37 cellular contexts compared by ENCODE assay signal in genomic region chr21:31850886-31851285, GRCh38. TPM values are rescaled to one million over a fixed set of nuclear protein-coding genes. Genes with fewer than 3 reads are reported as not detected.
"Had no signal": no experiment of that assay in that cellular context is flagged by ENCODE, and none has a peak within 500 bp of the region (broad histone marks: within the 10 kb centered on the region; RNA-seq: fewer than 3 reads in every experiment).

No MANE protein-coding gene starts in this region.

- DNase-seq: Karpas-422, Kasumi-1, KG1, MG63, MM.1S, MV-4-11, NCI-H1048, NCI-H1092, NCI-H1092 treated with DMSO at 0.1 percent for 48 hours, NCI-H1105, NCI-H1105 treated with DMSO at 0.1 percent for 48 hours, NCI-H1417, NCI-H1417 treated with DMSO at 0.1 percent for 48 hours, NCI-H1436, NCI-H1436 treated with DMSO at 0.1 percent for 48 hours, NCI-H146, NCI-H1694, NCI-H1694 treated with DMSO at 0.1 percent for 48 hours, NCI-H187, NCI-H187 treated with DMSO at 0.1 percent for 48 hours, NCI-H1930, NCI-H2029, NCI-H2029 treated with DMSO at 0.1 percent for 48 hours, NCI-H2081, NCI-H2081 treated with DMSO at 0.1 percent for 48 hours, NCI-H2107, NCI-H2171, NCI-H2171 treated with DMSO at 0.1 percent for 48 hours, NCI-H2227 treated with DMSO at 0.1 percent for 48 hours, NCI-H226, NCI-H345, NCI-H446, NCI-H446 treated with DMSO at 0.1 percent for 48 hours, NCI-H510A had no signal

- H3K4me2 ChIP-seq: KMS-11 had no signal

- H3K27ac ChIP-seq: KMS-11 had no signal

- H3K4me3 ChIP-seq: MG63 had no signal

- H3K27me3 ChIP-seq: MG63 had no signal

- H3K36me3 ChIP-seq: MG63 had no signal

- H3K9me3 ChIP-seq: MG63 had no signal

- H3K9ac ChIP-seq: KMS-11 had no signal

RNA-seq across cellular contexts. Expression of gene HUNK, which starts 21.9 kb away (rescaled TPM):
- total RNA-seq: LHCN-M2, MCF 10A had no signal
